Comparison of ENCODE assay signal across 9 cellular contexts in genomic region chr17:39863244-39863917, GRCh38. TPM values are rescaled to one million over a fixed set of nuclear protein-coding genes. Genes with fewer than 3 reads are reported as not detected.
A peak's percentile ranks its signal among the peaks of the same experiment; 100 is the strongest.
DNase-seq lines count a peak whose midpoint lies in the region; TF ChIP-seq lines count a peak whose summit lies in the region.
"Had no signal": no experiment of that assay in that cellular context is flagged by ENCODE, and none has a peak within 500 bp of the region (broad histone marks: within the 10 kb centered on the region; RNA-seq: fewer than 3 reads in every experiment).

No MANE protein-coding gene starts in this region.

- H3K56ac ChIP-seq in mesendoderm (ENCODE audit: low read length): no peak overlapping the region

- intact Hi-C loops in dendritic cell treated with granulocyte-macrophage colony-stimulating factor and Interleukin-4, amounts not matched to agents 40 ng/mL and 50 ng/mL, for 4 days (cut with micrococcal nuclease): no loop called here

- H3K4me3 Mint-ChIP-seq in T-helper 1 cell treated with Interleukin-12 subunit alpha and Interleukin-12 subunit beta and Interleukin-4 antibody, amounts not matched to agents 30 μg/mL and 1 μg/mL, for 36 hours: peak overlapping the region; percentile 89
- peak overlapping the region; percentile 48 for H3K4me3 Mint-ChIP-seq in dendritic cell treated with granulocyte-macrophage colony-stimulating factor and Interleukin-4, amounts not matched to agents 40 ng/mL and 50 ng/mL, for 4 days

- no peak overlapping the region for H4K8ac ChIP-seq in mesendoderm (ENCODE audit: low read depth, low read length)

- no peak overlapping the region for H2BK15ac ChIP-seq in mesendoderm (replicated peaks; ENCODE audit: low read depth)

- no peaks in the 10 kb centered on the region for H3K27me3 Mint-ChIP-seq in T-helper 1 cell treated with Interleukin-12 subunit alpha and Interleukin-12 subunit beta and Interleukin-4 antibody, amounts not matched to agents 30 μg/mL and 1 μg/mL, for 36 hours (ENCODE audit: low read depth)
- peaks cover 57% of the 10 kb centered on the region for H3K27me3 Mint-ChIP-seq in dendritic cell treated with granulocyte-macrophage colony-stimulating factor and Interleukin-4, amounts not matched to agents 40 ng/mL and 50 ng/mL, for 4 days

- DNase-seq in T-helper 1 cell (no peak), MM.1S (no peak), smooth muscle cell (lab: John Stamatoyannopoulos, UW; ENCODE audit: unreplicated experiment) (no peak), mesendoderm (no peak), NCI-H146 (lab: John Stamatoyannopoulos, UW) (no peak), globus pallidus (ENCODE audit: low spot score) (no peak)

- H3K9me3 ChIP-seq in MM.1S (replicated peaks; ENCODE audit: insufficient read depth, low read length) (no peaks in the 10 kb centered on the region), smooth muscle cell (replicated peaks; ENCODE audit: low read depth) (no peaks in the 10 kb centered on the region)

- no peak overlapping the region for H2BK120ac ChIP-seq in mesendoderm (ENCODE audit: low read depth, low read length)

- H3K4me3 ChIP-seq in MM.1S (ENCODE audit: low read length) (peak overlapping the region; percentile 86), smooth muscle cell (peak overlapping the region; percentile 38), mesendoderm (ENCODE audit: low read length) (no peak overlapping the region)

- peaks cover 54% of the 10 kb centered on the region for H3K4me1 Mint-ChIP-seq in T-helper 1 cell treated with Interleukin-12 subunit alpha and Interleukin-12 subunit beta and Interleukin-4 antibody, amounts not matched to agents 30 μg/mL and 1 μg/mL, for 36 hours (ENCODE audit: low read depth)
- H3K4me1 Mint-ChIP-seq in dendritic cell treated with granulocyte-macrophage colony-stimulating factor and Interleukin-4, amounts not matched to agents 40 ng/mL and 50 ng/mL, for 4 days (ENCODE audit: low read depth): peaks cover 29% of the 10 kb centered on the region

- no peak overlapping the region for H2AFZ ChIP-seq in MM.1S (ENCODE audit: low read length)
- peak overlapping the region; percentile 64 for H2AFZ ChIP-seq in smooth muscle cell (ENCODE audit: low read depth)

- H3K18ac ChIP-seq in mesendoderm (ENCODE audit: low read length): no peak overlapping the region

- no peak overlapping the region for H3K4ac ChIP-seq in mesendoderm (ENCODE audit: low read depth, low read length)

- no peaks in the 10 kb centered on the region for H4K20me1 ChIP-seq in MM.1S (ENCODE audit: insufficient read depth, low read length)
- H4K20me1 ChIP-seq in smooth muscle cell (ENCODE audit: low read depth): no peaks in the 10 kb centered on the region

- H3K9me3 Mint-ChIP-seq in T-helper 1 cell treated with Interleukin-12 subunit alpha and Interleukin-12 subunit beta and Interleukin-4 antibody, amounts not matched to agents 30 μg/mL and 1 μg/mL, for 36 hours: peaks cover 3% of the 10 kb centered on the region
- H3K9me3 Mint-ChIP-seq in dendritic cell treated with granulocyte-macrophage colony-stimulating factor and Interleukin-4, amounts not matched to agents 40 ng/mL and 50 ng/mL, for 4 days: peaks cover 7% of the 10 kb centered on the region

- no peak overlapping the region for H2BK5ac ChIP-seq in mesendoderm (ENCODE audit: low read length)

- no peak overlapping the region for H2AK5ac ChIP-seq in mesendoderm (ENCODE audit: low read length)

- H3K27ac ChIP-seq in MM.1S (ENCODE audit: low read length): peak overlapping the region; percentile 98
- H3K27ac ChIP-seq in smooth muscle cell (ENCODE audit: low read depth): no peak overlapping the region
- no peak overlapping the region for H3K27ac ChIP-seq in mesendoderm (ENCODE audit: low read depth, low read length)

- H3K27me3 ChIP-seq in MM.1S (replicated peaks; ENCODE audit: insufficient read depth, low read length) (no peaks in the 10 kb centered on the region), smooth muscle cell (ENCODE audit: low read depth) (peaks cover 72% of the 10 kb centered on the region), mesendoderm (ENCODE audit: insufficient read depth, low read length, poor library complexity) (peaks cover 16% of the 10 kb centered on the region)

- H3K9ac ChIP-seq in MM.1S (ENCODE audit: low read length) (peak overlapping the region; percentile 95), smooth muscle cell (ENCODE audit: low read depth) (no peak overlapping the region), mesendoderm (ENCODE audit: low read length) (no peak overlapping the region)

- H3F3A ChIP-seq in MM.1S (ENCODE audit: insufficient read depth, low read length): peaks cover 55% of the 10 kb centered on the region
- no peaks in the 10 kb centered on the region for H3F3A ChIP-seq in smooth muscle cell (ENCODE audit: low read depth)

- H3K36me3 ChIP-seq in MM.1S (replicated peaks; ENCODE audit: insufficient read depth, low read length) (no peaks in the 10 kb centered on the region; the same call in 1 of the 2 replicates), smooth muscle cell (ENCODE audit: low read depth) (no peaks in the 10 kb centered on the region), mesendoderm (ENCODE audit: control insufficient read depth, insufficient read depth, low read length) (no peaks in the 10 kb centered on the region)

- no peak overlapping the region for H4K5ac ChIP-seq in mesendoderm (ENCODE audit: low read length)

- peaks cover 39% of the 10 kb centered on the region for H3K4me1 ChIP-seq in MM.1S (ENCODE audit: low read length)
- H3K4me1 ChIP-seq in smooth muscle cell (ENCODE audit: low read depth): peaks cover 7% of the 10 kb centered on the region
- H3K4me1 ChIP-seq in mesendoderm (ENCODE audit: control insufficient read depth, low read depth, low read length): no peaks in the 10 kb centered on the region

- H3K27ac Mint-ChIP-seq in T-helper 1 cell treated with Interleukin-12 subunit alpha and Interleukin-12 subunit beta and Interleukin-4 antibody, amounts not matched to agents 30 μg/mL and 1 μg/mL, for 36 hours: peak overlapping the region; percentile 86
- peak overlapping the region; percentile 50 for H3K27ac Mint-ChIP-seq in dendritic cell treated with granulocyte-macrophage colony-stimulating factor and Interleukin-4, amounts not matched to agents 40 ng/mL and 50 ng/mL, for 4 days

- no peaks in the 10 kb centered on the region for H3K9me2 ChIP-seq in MM.1S (replicated peaks; ENCODE audit: insufficient read depth, low read length)

- H3K79me2 ChIP-seq in MM.1S (ENCODE audit: low read length) (peaks cover 69% of the 10 kb centered on the region), smooth muscle cell (ENCODE audit: low read depth) (no peaks in the 10 kb centered on the region), mesendoderm (ENCODE audit: control insufficient read depth, insufficient read depth, low read length) (no peaks in the 10 kb centered on the region)

- H3K4me2 ChIP-seq in MM.1S (ENCODE audit: low read depth, low read length) (peak overlapping the region; percentile 91), smooth muscle cell (peak overlapping the region; percentile 87), mesendoderm (ENCODE audit: low read length) (no peak overlapping the region)

- H3K36me3 Mint-ChIP-seq in T-helper 1 cell treated with Interleukin-12 subunit alpha and Interleukin-12 subunit beta and Interleukin-4 antibody, amounts not matched to agents 30 μg/mL and 1 μg/mL, for 36 hours (ENCODE audit: low read depth): peaks cover 11% of the 10 kb centered on the region
- no peaks in the 10 kb centered on the region for H3K36me3 Mint-ChIP-seq in dendritic cell treated with granulocyte-macrophage colony-stimulating factor and Interleukin-4, amounts not matched to agents 40 ng/mL and 50 ng/mL, for 4 days (ENCODE audit: low read depth)

- H3K79me1 ChIP-seq in mesendoderm (ENCODE audit: low read length): no peaks in the 10 kb centered on the region

- TF ChIP-seq CTCF in MM.1S (IDR thresholded peaks at IDR 0.05; ENCODE audit: low read length) (no peak), smooth muscle cell (IDR thresholded peaks at IDR 0.05; ENCODE audit: borderline replicate concordance, insufficient read depth, poor library complexity, severe bottlenecking) (no peak)

- WGBS in smooth muscle cell (ENCODE audit: low lambda C conversion rate): 83% methylated on average over 7 of the region's 7 CpGs
- no CpG with 5 or more reads among the region's 7 CpGs for WGBS in mesendoderm (ENCODE audit: extremely low coverage, insufficient coverage, low lambda C conversion rate)

- no peak overlapping the region for H3K23ac ChIP-seq in mesendoderm (ENCODE audit: low read length)

RNA-seq across cellular contexts. Expression of gene IKZF3, which starts 0.7 kb away (rescaled TPM):
- total RNA-seq in smooth muscle cell: under 0.01 and 0.40 TPM in 2 replicates
- not detected in 2 replicates for polyA plus RNA-seq in smooth muscle cell
- polyA plus RNA-seq in mesendoderm (2013, experiment 1 of 2): 0.55 TPM
- polyA plus RNA-seq in mesendoderm (2013, experiment 2 of 2): 0.43 TPM

RNA-seq across cellular contexts. Expression of gene ZPBP2, which starts 4.6 kb away (rescaled TPM):
- total RNA-seq in smooth muscle cell: not detected in 2 replicates
- polyA plus RNA-seq in smooth muscle cell: not detected in 2 replicates
- not detected for polyA plus RNA-seq in mesendoderm (2013, experiment 1 of 2)
- not detected for polyA plus RNA-seq in mesendoderm (2013, experiment 2 of 2)
- total RNA-seq: kidney epithelial cell had no signal

RNA-seq across cellular contexts. Expression of gene GSDMB, which starts 55.1 kb away (rescaled TPM):
- total RNA-seq in smooth muscle cell: 16.4 TPM in 2 replicates
- polyA plus RNA-seq in smooth muscle cell: 6.6 and 12.6 TPM in 2 replicates
- 3.1 TPM for polyA plus RNA-seq in mesendoderm (2013, experiment 1 of 2)
- polyA plus RNA-seq in mesendoderm (2013, experiment 2 of 2): 2.6 TPM
